12 cellular contexts compared by ENCODE assay signal in the genomic region with DNA sequence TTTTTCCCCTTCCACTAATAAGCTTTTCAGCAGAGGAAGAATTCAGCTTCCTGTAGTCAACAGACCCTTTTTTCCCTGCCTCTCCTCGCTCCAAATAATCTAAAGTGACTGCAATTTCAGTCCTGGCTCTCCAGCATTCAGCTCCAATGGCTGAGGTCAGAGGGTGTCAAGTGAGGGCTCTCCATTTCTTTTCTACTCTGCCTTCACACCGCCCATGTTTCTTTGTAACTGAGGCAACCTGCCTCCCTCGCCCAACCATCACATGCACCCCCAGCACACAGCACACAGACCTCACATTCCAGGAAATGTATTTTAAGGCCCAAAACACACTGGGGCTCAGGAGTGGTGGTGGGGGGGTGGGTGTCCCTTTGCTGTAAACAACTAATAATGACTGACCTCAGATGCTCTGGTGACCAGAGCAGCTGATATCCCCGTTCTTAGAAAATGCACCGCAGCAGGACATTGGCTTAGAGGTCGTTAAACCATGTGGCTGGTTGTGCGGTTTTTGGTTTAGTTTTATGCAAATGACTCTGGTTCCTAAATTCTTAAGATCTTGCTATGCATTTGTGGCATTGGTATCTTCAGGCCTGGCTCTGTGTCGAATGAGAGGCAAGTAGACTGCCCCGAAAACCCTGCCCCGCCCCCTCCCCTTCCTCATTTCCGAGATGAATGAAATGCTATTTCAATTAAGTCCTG.
DNase-seq lines count a peak whose midpoint lies in the region; ATAC-seq and TF ChIP-seq lines count a peak whose summit lies in the region.
"Had no signal": no experiment of that assay in that cellular context is flagged by ENCODE, and none has a peak within 500 bp of the region (broad histone marks: within the 10 kb centered on the region; RNA-seq: fewer than 3 reads in every experiment).

No MANE protein-coding gene starts in this region.

- TF ChIP-seq CTCF in endothelial cell (IDR thresholded peaks at IDR 0.05; ENCODE audit: unreplicated experiment) (no peak), type B pancreatic cell (conservative IDR thresholded peaks at IDR 0.05) (no peak)

- intact Hi-C loops in left ventricle myocardium superior (cut with micrococcal nuclease), result no loop called here

- peak; percentile 50 for ATAC-seq in stimulated activated naive CD8-positive, alpha-beta T cell treated with anti-CD3 and anti-CD28 coated beads, Interleukin-15, amount 100 ng/mL, for 72 hours
- no peak for ATAC-seq in stimulated activated naive CD8-positive, alpha-beta T cell treated with anti-CD3 and anti-CD28 coated beads, Interleukin-15, Interleukin-2, amounts not matched to agents 100 U/mL and 50 U/mL, for 24 hours
- ATAC-seq in left ventricle myocardium superior, result no peak
- ATAC-seq: body of pancreas had no signal

- H3K9me3 Mint-ChIP-seq in stimulated activated naive CD8-positive, alpha-beta T cell treated with anti-CD3 and anti-CD28 coated beads, Interleukin-15, amount 100 ng/mL, for 72 hours, result no peaks in the 10 kb centered on the region
- H3K9me3 Mint-ChIP-seq in endothelial cell (ENCODE audit: unreplicated experiment) (no peaks in the 10 kb centered on the region), type B pancreatic cell (no peaks in the 10 kb centered on the region)

- no peak for DNase-seq in stimulated activated naive CD8-positive, alpha-beta T cell treated with anti-CD3 and anti-CD28 coated beads, Interleukin-15, amount 100 ng/mL, for 72 hours
- no peak for DNase-seq in stimulated activated naive CD8-positive, alpha-beta T cell treated with anti-CD3 and anti-CD28 coated beads, Interleukin-15, Interleukin-2, amounts not matched to agents 100 U/mL and 50 U/mL, for 24 hours
- peak; percentile 70 for DNase-seq in NCI-H2227 treated with DMSO at 0.1 percent for 48 hours (lab: John Stamatoyannopoulos, UW)
- no peak for DNase-seq in endothelial cell (ENCODE audit: low spot score)
- DNase-seq in type B pancreatic cell (ENCODE audit: extremely low spot score, unreplicated experiment), result no peak
- DNase-seq in NCI-H2107 (lab: John Stamatoyannopoulos, UW), result no peak
- DNase-seq in GDM1 (lab: John Stamatoyannopoulos, UW), result no peak
- no peak for DNase-seq in left ventricle myocardium superior
- DNase-seq: body of pancreas; mammary epithelial cell; NCI-H510A; stimulated activated CD4-positive, alpha-beta T cell treated with anti-CD3 and anti-CD28 coated beads, Interleukin-4, amount 100 ng/mL, for 1 hour had no signal

- H3K36me3 Mint-ChIP-seq in endothelial cell (ENCODE audit: low read depth, unreplicated experiment), result no peaks in the 10 kb centered on the region
- peaks cover 7% of the 10 kb centered on the region for H3K36me3 Mint-ChIP-seq in type B pancreatic cell

- no peak overlapping the region for H3K27ac Mint-ChIP-seq in stimulated activated naive CD8-positive, alpha-beta T cell treated with anti-CD3 and anti-CD28 coated beads, Interleukin-15, amount 100 ng/mL, for 72 hours
- H3K27ac Mint-ChIP-seq in endothelial cell (ENCODE audit: unreplicated experiment) (peak overlapping the region; percentile 19), type B pancreatic cell (peak overlapping the region; percentile 78)

- H3K27me3 Mint-ChIP-seq in stimulated activated naive CD8-positive, alpha-beta T cell treated with anti-CD3 and anti-CD28 coated beads, Interleukin-15, amount 100 ng/mL, for 72 hours, result peaks cover 44% of the 10 kb centered on the region
- peaks cover 5% of the 10 kb centered on the region for H3K27me3 Mint-ChIP-seq in endothelial cell (ENCODE audit: unreplicated experiment)
- no peaks in the 10 kb centered on the region for H3K27me3 Mint-ChIP-seq in type B pancreatic cell

- H3K4me1 Mint-ChIP-seq in stimulated activated naive CD8-positive, alpha-beta T cell treated with anti-CD3 and anti-CD28 coated beads, Interleukin-15, amount 100 ng/mL, for 72 hours, result peaks cover 14% of the 10 kb centered on the region
- H3K4me1 Mint-ChIP-seq in endothelial cell (ENCODE audit: unreplicated experiment), result peaks cover 29% of the 10 kb centered on the region
- peaks cover 71% of the 10 kb centered on the region for H3K4me1 Mint-ChIP-seq in type B pancreatic cell (ENCODE audit: unreplicated experiment)

- H3K4me3 Mint-ChIP-seq in stimulated activated naive CD8-positive, alpha-beta T cell treated with anti-CD3 and anti-CD28 coated beads, Interleukin-15, amount 100 ng/mL, for 72 hours, result no peak overlapping the region
- H3K4me3 Mint-ChIP-seq in endothelial cell (ENCODE audit: unreplicated experiment), result no peak overlapping the region
- H3K4me3 Mint-ChIP-seq in type B pancreatic cell, result peak overlapping the region; percentile 53

Comparison
In these comparisons a context has a peak if more than half of its experiments do, and no peak if none do; other contexts are left out.
1. H3K27ac Mint-ChIP-seq: peak in endothelial cell (single experiment) and type B pancreatic cell (single experiment); none in stimulated activated naive CD8-positive, alpha-beta T cell treated with anti-CD3 and anti-CD28 coated beads, Interleukin-15, amount 100 ng/mL, for 72 hours (0 of 2).